Comparison of ENCODE assay signal across 8 cellular contexts in genomic region chr12:127165567-127166392, GRCh38.
DNase-seq lines count a peak whose midpoint lies in the region; ATAC-seq and TF ChIP-seq lines count a peak whose summit lies in the region.

No MANE protein-coding gene starts in this region.

- POLR2A ChIA-PET in CD8-positive, alpha-beta T cell (lab: Charles Lee), result no interaction called here

- H3K4me3 Mint-ChIP-seq in CD8-positive, alpha-beta T cell, result peak overlapping the region; percentile 79
- H3K4me3 Mint-ChIP-seq in activated CD4-positive, alpha-beta T cell treated with anti-CD3 and anti-CD28 coated beads, Interleukin-2, amount 10 ng/mL, durations not matched to agents 24 days and 14 days, result peak overlapping the region; percentile 78

- peaks cover 14% of the 10 kb centered on the region for H3K27me3 Mint-ChIP-seq in CD8-positive, alpha-beta T cell (ENCODE audit: low read depth)
- peaks cover 9% of the 10 kb centered on the region for H3K27me3 Mint-ChIP-seq in activated CD4-positive, alpha-beta T cell treated with anti-CD3 and anti-CD28 coated beads, Interleukin-2, amount 10 ng/mL, durations not matched to agents 24 days and 14 days

- peaks cover 15% of the 10 kb centered on the region for H3K4me1 ChIP-seq in CD8-positive, alpha-beta T cell (ENCODE audit: insufficient read depth, low read length)
- H3K4me1 ChIP-seq in GM23248 (ENCODE audit: insufficient read depth), result peaks cover 29% of the 10 kb centered on the region
- H3K4me1 ChIP-seq in colonic mucosa, result no peaks in the 10 kb centered on the region

- H3K9ac ChIP-seq in GM23248 (peak overlapping the region; percentile 82), colonic mucosa (ENCODE audit: low read depth in 2 of 2, low read length in 2 of 2) (peak overlapping the region in 1 of 2 donors; percentile 58)

- no peak for TF ChIP-seq CTCF in CD8-positive, alpha-beta T cell (IDR thresholded peaks at IDR 0.05)
- TF ChIP-seq CTCF in colonic mucosa (IDR thresholded peaks at IDR 0.05), result no peak

- no peaks in the 10 kb centered on the region for H3K79me2 ChIP-seq in GM23248 (ENCODE audit: insufficient read depth)

- peaks cover 19% of the 10 kb centered on the region for H3K4me1 Mint-ChIP-seq in CD8-positive, alpha-beta T cell (ENCODE audit: low read depth)
- peaks cover 18% of the 10 kb centered on the region for H3K4me1 Mint-ChIP-seq in activated CD4-positive, alpha-beta T cell treated with anti-CD3 and anti-CD28 coated beads, Interleukin-2, amount 10 ng/mL, durations not matched to agents 24 days and 14 days

- H3K27ac ChIP-seq in CD8-positive, alpha-beta T cell (ENCODE audit: low read depth, low read length), result peak overlapping the region; percentile 67
- H3K27ac ChIP-seq in GM23248 (peak overlapping the region; percentile 68), colonic mucosa (peak overlapping the region; percentile 61)

- peak overlapping the region; percentile 78 for H3K27ac Mint-ChIP-seq in CD8-positive, alpha-beta T cell
- H3K27ac Mint-ChIP-seq in activated CD4-positive, alpha-beta T cell treated with anti-CD3 and anti-CD28 coated beads, Interleukin-2, amount 10 ng/mL, durations not matched to agents 24 days and 14 days, result no peak overlapping the region

- H4K20me1 ChIP-seq in GM23248 (ENCODE audit: insufficient read depth), result no peaks in the 10 kb centered on the region

- peak overlapping the region; percentile 69 for H2AFZ ChIP-seq in GM23248

- H3K9me3 Mint-ChIP-seq in CD8-positive, alpha-beta T cell, result no peaks in the 10 kb centered on the region
- H3K9me3 Mint-ChIP-seq in activated CD4-positive, alpha-beta T cell treated with anti-CD3 and anti-CD28 coated beads, Interleukin-2, amount 10 ng/mL, durations not matched to agents 24 days and 14 days, result peaks cover 3% of the 10 kb centered on the region

- peaks cover 31% of the 10 kb centered on the region; the same call in 1 of the 2 replicates for H3F3A ChIP-seq in GM23248 (ENCODE audit: insufficient read depth)

- H3K9me2 ChIP-seq in GM23248 (ENCODE audit: insufficient read depth), result no peaks in the 10 kb centered on the region

- in situ Hi-C loops in GM23248 (cut with MboI), result no loop called here

- 16 to 20% methylated on average over 39 to 60 of the region's 69 CpGs for WGBS in GM23248 (ENCODE audit: low coverage in 1 of 2, low lambda C conversion rate in 2 of 2, missing lambda C conversion rate in 2 of 2), 2 experiments

- intact Hi-C loops in CD8-positive, alpha-beta T cell (cut with DNase I, micrococcal nuclease), result loop anchor here in 1 of 2 experiments (2.0 kb wide), 1 partner anchor 19 kb away; no protein-coding TSS in a partner anchor
- intact Hi-C loops in activated CD4-positive, alpha-beta T cell treated with anti-CD3 and anti-CD28 coated beads, Interleukin-2, amount 10 ng/mL, durations not matched to agents 24 days and 14 days (cut with micrococcal nuclease), result loop anchor here (2.0 kb wide), 1 partner anchor 83 kb away; no protein-coding TSS in a partner anchor
- intact Hi-C loops in colonic mucosa (cut with DNase I), result loop anchor here (5.0 kb wide), 1 partner anchor 83 kb away; no protein-coding TSS in a partner anchor

- H3K4me2 ChIP-seq in GM23248 (ENCODE audit: unreplicated experiment), result peak overlapping the region; percentile 36

- peak overlapping the region; percentile 47 for H3K4me3 ChIP-seq in CD8-positive, alpha-beta T cell (ENCODE audit: low read depth, low read length)
- peak overlapping the region; percentile 65 for H3K4me3 ChIP-seq in GM23248
- H3K4me3 ChIP-seq in colonic mucosa, result peak overlapping the region; percentile 37

- ATAC-seq in CD8-positive, alpha-beta T cell, result peak; percentile 82
- ATAC-seq in left lobe of liver, result peak; percentile 99
- ATAC-seq in GM18502 (IDR thresholded peaks at IDR 0.05; ENCODE audit: poor library complexity, unreplicated experiment), result no peak

- H3K27me3 ChIP-seq in CD8-positive, alpha-beta T cell (ENCODE audit: insufficient read depth, low read length), result no peaks in the 10 kb centered on the region
- H3K27me3 ChIP-seq in GM23248 (replicated peaks; ENCODE audit: insufficient read depth), result no peaks in the 10 kb centered on the region
- no peaks in the 10 kb centered on the region for H3K27me3 ChIP-seq in colonic mucosa

- H3K36me3 Mint-ChIP-seq in CD8-positive, alpha-beta T cell, result no peaks in the 10 kb centered on the region
- no peaks in the 10 kb centered on the region for H3K36me3 Mint-ChIP-seq in activated CD4-positive, alpha-beta T cell treated with anti-CD3 and anti-CD28 coated beads, Interleukin-2, amount 10 ng/mL, durations not matched to agents 24 days and 14 days (ENCODE audit: low read depth)

- DNase-seq in CD8-positive, alpha-beta T cell, result peak; percentile 67 to 90 (median 78)
- peak; percentile 85 for DNase-seq in GM23248
- DNase-seq in NCI-H1436 (lab: John Stamatoyannopoulos, UW), result peak; percentile 80
- DNase-seq in activated CD4-positive, alpha-beta T cell treated with anti-CD3 and anti-CD28 coated beads, Interleukin-2, amount 10 ng/mL, durations not matched to agents 24 days and 14 days, result peak; percentile 95
- DNase-seq in colonic mucosa, result peak; percentile 88
- peak; percentile 93 for DNase-seq in left lobe of liver (ENCODE audit: low spot score)
- peak; percentile 67 to 70 for DNase-seq in stimulated activated CD4-positive, alpha-beta T cell treated with anti-CD3 and anti-CD28 coated beads, Interleukin-1b, Interleukin-23, amount 100 ng/mL, for 1 hour (ENCODE audit: low read depth in 2 of 2)

- no peaks in the 10 kb centered on the region for H3K36me3 ChIP-seq in CD8-positive, alpha-beta T cell (ENCODE audit: insufficient read depth, low read length)
- H3K36me3 ChIP-seq in GM23248 (ENCODE audit: low read depth) (no peaks in the 10 kb centered on the region), colonic mucosa (no peaks in the 10 kb centered on the region)

- CTCF ChIA-PET in CD8-positive, alpha-beta T cell (lab: Charles Lee), result no interaction called here

- H3K9me3 ChIP-seq in CD8-positive, alpha-beta T cell (ENCODE audit: low read length), result no peaks in the 10 kb centered on the region
- H3K9me3 ChIP-seq in GM23248 (ENCODE audit: low read depth) (no peaks in the 10 kb centered on the region), colonic mucosa (no peaks in the 10 kb centered on the region)
